Comparison of ENCODE assay signal across 22 cellular contexts in the genomic region with DNA sequence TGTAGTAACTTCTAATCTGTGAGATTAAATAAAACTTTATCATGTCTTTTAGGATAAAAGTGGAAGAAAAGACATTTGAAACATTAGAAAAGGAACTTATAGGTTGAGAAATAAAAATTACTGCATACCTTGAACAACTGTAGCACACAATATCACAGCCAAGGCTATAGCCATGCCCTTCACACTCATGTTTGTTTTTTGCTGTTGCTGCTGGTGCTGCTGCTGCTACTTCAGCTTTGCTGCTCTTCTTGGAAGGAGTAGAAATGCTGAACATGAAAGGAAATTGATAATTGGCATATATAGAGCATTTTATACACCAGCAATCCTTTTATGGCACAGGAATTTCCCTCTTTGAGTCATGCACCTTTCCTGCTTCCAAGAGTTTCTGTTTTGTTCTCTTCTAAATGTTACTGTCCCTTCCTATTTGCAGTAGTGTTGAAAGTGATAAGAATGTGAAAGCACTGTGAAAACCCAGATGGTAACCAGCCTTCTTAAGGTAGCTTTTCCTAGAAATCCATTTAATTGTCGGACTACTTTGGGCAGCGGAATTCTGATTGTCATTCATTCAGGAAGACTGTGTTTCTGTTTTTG. TPM values are rescaled to one million over a fixed set of nuclear protein-coding genes. Genes with fewer than 3 reads are reported as not detected.
A peak's percentile ranks its signal among the peaks of the same experiment; 100 is the strongest.
DNase-seq lines count a peak whose midpoint lies in the region; ATAC-seq and TF ChIP-seq lines count a peak whose summit lies in the region.
"Had no signal": no experiment of that assay in that cellular context is flagged by ENCODE, and none has a peak within 500 bp of the region (broad histone marks: within the 10 kb centered on the region; RNA-seq: fewer than 3 reads in every experiment).

Gene CXCL11 (minus strand): TSS at position 272 of the 591 bp plus-strand sequence. CDS start 83 bp downstream, at position 189.

- H3K27ac ChIP-seq in KMS-11 (no peak within 1 kb of the TSS), mammary epithelial cell (ENCODE audit: insufficient read depth, low read depth, low read length) (no peak within 1 kb of the TSS)
- H3K27ac ChIP-seq: ovary, thyroid gland had no signal

- peaks cover 49% of the 10 kb centered on the region for H3K4me1 ChIP-seq in KMS-11 (ENCODE audit: low read depth, poor library complexity, severe bottlenecking)
- H3K4me1 ChIP-seq in mammary epithelial cell (ENCODE audit: insufficient read depth, low read length), result peaks cover 10% of the 10 kb centered on the region
- H3K4me1 ChIP-seq: HAP-1, thyroid gland had no signal

- H3K9ac ChIP-seq in KMS-11 (no peak within 1 kb of the TSS), mammary epithelial cell (ENCODE audit: insufficient read depth, low read length) (no peak within 1 kb of the TSS)

- intact Hi-C loops in mammary epithelial cell (cut with micrococcal nuclease), result no loop called here
- intact Hi-C loops in left colon (cut with DNase I, micrococcal nuclease), result no loop called here

- DNase-seq in Daoy (ENCODE audit: low read depth), result peak; percentile 4
- DNase-seq in mammary epithelial cell, result peak; percentile 79
- DNase-seq in left colon, result no peak
- DNase-seq in NCI-H2081 treated with DMSO at 0.1 percent for 48 hours (lab: John Stamatoyannopoulos, UW), result no peak
- no peak for DNase-seq in SKM-1 (lab: John Stamatoyannopoulos, UW; ENCODE audit: unreplicated experiment)
- DNase-seq in NCI-H748 treated with DMSO at 0.1 percent for 48 hours (lab: John Stamatoyannopoulos, UW), result no peak
- DNase-seq: activated CD4-positive, alpha-beta T cell treated with anti-CD3 and anti-CD28 coated beads, Interleukin-2, amount 10 ng/mL, durations not matched to agents 24 days and 14 days; activated naive CD8-positive, alpha-beta T cell treated with anti-CD3 and anti-CD28 coated beads for 36 hours; CD8-positive, alpha-beta memory T cell; DMS79; foreskin fibroblast; kidney glomerular epithelial cell; mesendoderm; naive thymus-derived CD4-positive, alpha-beta T cell; NCI-H1417 treated with DMSO at 0.1 percent for 48 hours; ovary; PC-3; stimulated activated CD4-positive, alpha-beta T cell treated with anti-CD3 and anti-CD28 coated beads, Interleukin-1b, Interleukin-23, amount 100 ng/mL, for 48 hours; stimulated activated naive CD4-positive, alpha-beta T cell; thyroid gland had no signal

- H2AFZ ChIP-seq in KMS-11 (ENCODE audit: low read depth) (no peak within 1 kb of the TSS), mammary epithelial cell (ENCODE audit: low read depth, low read length) (peak within 1 kb of the TSS; percentile 86)

- CTCF ChIA-PET in mammary epithelial cell (lab: Charles Lee; ENCODE audit: low non-redundant PET), result no interaction called here

- H3K27me3 ChIP-seq in KMS-11 (ENCODE audit: insufficient read depth, low read depth) (no peaks in the 10 kb centered on the region), mammary epithelial cell (ENCODE audit: insufficient read depth, low read length) (no peaks in the 10 kb centered on the region)
- H3K27me3 ChIP-seq: ovary, thyroid gland had no signal

- 92% methylated on average over 2 of the region's 2 CpGs for WGBS in mammary epithelial cell (ENCODE audit: low coverage, missing lambda C conversion rate)

- no peak within 1 kb of the TSS for H3K4me3 ChIP-seq in KMS-11 (IDR thresholded peaks at IDR 0.05; ENCODE audit: insufficient read depth, low read depth, low read length)
- H3K4me3 ChIP-seq in mammary epithelial cell (replicated peaks in 1 of 3; ENCODE audit: insufficient read depth in 1 of 3, low read depth in 2 of 3, low read length in 3 of 3), result no peak within 1 kb of the TSS
- H3K4me3 ChIP-seq: HAP-1, ovary, thyroid gland had no signal

- H3K4me2 ChIP-seq in KMS-11 (peak within 1 kb of the TSS; percentile 29), mammary epithelial cell (ENCODE audit: insufficient read depth, low read depth, low read length) (no peak within 1 kb of the TSS)

- peak; percentile 65 for ATAC-seq in left colon
- ATAC-seq: PC-3 had no signal

- no peaks in the 10 kb centered on the region for H4K20me1 ChIP-seq in KMS-11 (ENCODE audit: insufficient read depth)
- H4K20me1 ChIP-seq in mammary epithelial cell (ENCODE audit: insufficient read depth, low read length), result no peaks in the 10 kb centered on the region

- no TSS peak for BruUV-seq in mammary epithelial cell (replicated peaks; lab: Mats Ljungman, UMichigan)

- in situ Hi-C loops in mammary epithelial cell (cut with MboI; ENCODE audit: low sequenced_read_pairs in 2 of 2), result no loop called here

- H3K79me2 ChIP-seq in KMS-11 (ENCODE audit: insufficient read depth, low read depth) (no peaks in the 10 kb centered on the region), mammary epithelial cell (ENCODE audit: insufficient read depth, low read length) (no peaks in the 10 kb centered on the region)

- no peak for TF ChIP-seq CTCF in KMS-11 (conservative IDR thresholded peaks at IDR 0.05; ENCODE audit: low read depth, low read length)
- no peak for TF ChIP-seq CTCF in mammary epithelial cell (conservative IDR thresholded peaks at IDR 0.05 in 1 of 2, IDR thresholded peaks at IDR 0.05 in 1 of 2; ENCODE audit: extremely low read depth in 1 of 2, insufficient read depth in 1 of 2, low read depth in 1 of 2, low read length in 2 of 2)

- dilution Hi-C loops in mammary epithelial cell (cut with HindIII; ENCODE audit: low sequenced_read_pairs), result no loop called here

- no peaks in the 10 kb centered on the region for H3K9me3 ChIP-seq in mammary epithelial cell (replicated peaks; ENCODE audit: insufficient read depth, low read length)
- H3K9me3 ChIP-seq: HAP-1, ovary, thyroid gland had no signal

- no peaks in the 10 kb centered on the region; the same call in 1 of the 2 replicates for H3K36me3 ChIP-seq in KMS-11 (ENCODE audit: insufficient read depth)
- no peaks in the 10 kb centered on the region for H3K36me3 ChIP-seq in mammary epithelial cell (ENCODE audit: insufficient read depth, low read length)
- H3K36me3 ChIP-seq: HAP-1, ovary, thyroid gland had no signal

RNA-seq across cellular contexts. Expression of gene CXCL11, which starts in this region (rescaled TPM):
- total RNA-seq in Daoy (2014; rRNA removed; shearing (Covaris generic)), result 3.7 and 9.8 TPM in 2 replicates
- under 1 TPM in 1 of 2 donors, not detected in 1; 0.99 TPM for total RNA-seq in mammary epithelial cell
- polyA plus RNA-seq in mammary epithelial cell, result 0.06 TPM
- not detected for polyA minus RNA-seq in mammary epithelial cell
- under 1 TPM; 0.36 to 0.46 TPM for total RNA-seq in left colon
- total RNA-seq: naive thymus-derived CD4-positive, alpha-beta T cell; PC-3 had no signal
- polyA plus RNA-seq: CD8-positive, alpha-beta memory T cell; naive thymus-derived CD4-positive, alpha-beta T cell had no signal

Comparison
In these comparisons a context has a peak if more than half of its experiments do, and no peak if none do; other contexts are left out.
1. Peak in DNase-seq in mammary epithelial cell; RNA of the gene not detected or under 1 TPM.
2. Peak in ATAC-seq in left colon; RNA of the gene not detected or under 1 TPM.